In genomic region chr15:50256188-50257041, GRCh38 we compare ENCODE assay signal across 14 cellular contexts. TPM values are rescaled to one million over a fixed set of nuclear protein-coding genes. Genes with fewer than 3 reads are reported as not detected.
DNase-seq lines count a peak whose midpoint lies in the region; ATAC-seq and TF ChIP-seq lines count a peak whose summit lies in the region.
"Had no signal": no experiment of that assay in that cellular context is flagged by ENCODE, and none has a peak within 500 bp of the region (broad histone marks: within the 10 kb centered on the region; RNA-seq: fewer than 3 reads in every experiment).

No MANE protein-coding gene starts in this region.

- no TSS peak for BruUV-seq in HCT116 (replicated peaks; lab: Mats Ljungman, UMichigan)

- H3K4me3 Mint-ChIP-seq in progenitor cell of endocrine pancreas (ENCODE audit: low read depth): no peak overlapping the region
- H3K4me3 Mint-ChIP-seq: activated CD4-positive, alpha-beta T cell treated with anti-CD3 and anti-CD28 coated beads, Interleukin-2, amount 10 ng/mL, durations not matched to agents 7 days and 5 days; activated naive CD8-positive, alpha-beta T cell treated with anti-CD3 and anti-CD28 coated beads, Interleukin-2, amount 50 U/mL, for 24 hours; CD4-positive, alpha-beta memory T cell; stimulated activated naive CD8-positive, alpha-beta T cell treated with anti-CD3 and anti-CD28 coated beads, Interleukin-15, Interleukin-2, amounts not matched to agents 100 ng/mL and 50 ng/mL, for 24 hours had no signal

- H3K36me3 ChIP-seq in HCT116 (ENCODE audit: control insufficient read depth in 1 of 2, insufficient read depth in 2 of 2, low read length in 2 of 2): no peaks in the 10 kb centered on the region

- DNase-seq in AG09319 (ENCODE audit: extremely low read depth, low read depth) (peak; percentile 27), HCT116 (ENCODE audit: low read depth, low spot score) (peak; percentile 18), fibroblast of peridontal ligament (ENCODE audit: extremely low read depth) (peak; percentile 71), NCI-H524 treated with DMSO at 0.1 percent for 48 hours (lab: John Stamatoyannopoulos, UW) (no peak), progenitor cell of endocrine pancreas (ENCODE audit: low spot score, unreplicated experiment) (no peak)
- DNase-seq: activated CD4-positive, alpha-beta T cell treated with anti-CD3 and anti-CD28 coated beads, Interleukin-2, amount 10 ng/mL, durations not matched to agents 7 days and 5 days; activated naive CD8-positive, alpha-beta T cell treated with anti-CD3 and anti-CD28 coated beads, Interleukin-2, amount 50 U/mL, for 24 hours; CD4-positive, alpha-beta memory T cell; NCI-H146; Right ventricle myocardium superior had no signal

- peaks cover 8 to 24% of the 10 kb centered on the region in 2 experiments for H3K4me1 ChIP-seq in HCT116 (ENCODE audit: control insufficient read depth in 1 of 2, insufficient read depth in 2 of 2, low read length in 2 of 2)

- no peak overlapping the region for H3K27ac Mint-ChIP-seq in progenitor cell of endocrine pancreas
- H3K27ac Mint-ChIP-seq: activated CD4-positive, alpha-beta T cell treated with anti-CD3 and anti-CD28 coated beads, Interleukin-2, amount 10 ng/mL, durations not matched to agents 7 days and 5 days; activated naive CD8-positive, alpha-beta T cell treated with anti-CD3 and anti-CD28 coated beads, Interleukin-2, amount 50 U/mL, for 24 hours; CD4-positive, alpha-beta memory T cell had no signal

- H3K9me3 ChIP-seq in HCT116 (ENCODE audit: control insufficient read depth in 1 of 2, insufficient read depth in 1 of 2, low read depth in 1 of 2, low read length in 2 of 2): no peaks in the 10 kb centered on the region

- H3K9me3 Mint-ChIP-seq in progenitor cell of endocrine pancreas (ENCODE audit: low read depth): no peaks in the 10 kb centered on the region
- H3K9me3 Mint-ChIP-seq: activated CD4-positive, alpha-beta T cell treated with anti-CD3 and anti-CD28 coated beads, Interleukin-2, amount 10 ng/mL, durations not matched to agents 7 days and 5 days; CD4-positive, alpha-beta memory T cell; stimulated activated naive CD8-positive, alpha-beta T cell treated with anti-CD3 and anti-CD28 coated beads, Interleukin-15, Interleukin-2, amounts not matched to agents 100 ng/mL and 50 ng/mL, for 24 hours had no signal

- TF ChIP-seq CTCF in AG09319 (IDR thresholded peaks at IDR 0.05; ENCODE audit: low read depth, low read length) (no peak), HCT116 (IDR thresholded peaks at IDR 0.05 in 2 of 3, conservative IDR thresholded peaks at IDR 0.05 in 1 of 3; ENCODE audit: borderline replicate concordance in 1 of 3, insufficient read depth in 1 of 3, low read depth in 2 of 3, low read length in 2 of 3) (no peak), progenitor cell of endocrine pancreas (IDR thresholded peaks at IDR 0.05; ENCODE audit: unreplicated experiment) (no peak)

- no peak overlapping the region for H3K27ac ChIP-seq in HCT116 (ENCODE audit: low read depth, low read length)

- RAD21 ChIA-PET in HCT116 (lab: Charles Lee; ENCODE audit: low non-redundant PET in 1 of 2, low total read pairs in 2 of 2, uncharacterized antibody in 2 of 2, unreplicated experiment in 2 of 2): no interaction called here

- POLR2A ChIA-PET in HCT116 (lab: Charles Lee): no interaction called here

- no peaks in the 10 kb centered on the region for H4K20me1 ChIP-seq in HCT116 (ENCODE audit: insufficient read depth)

- H3K27me3 Mint-ChIP-seq in progenitor cell of endocrine pancreas: peaks cover 7% of the 10 kb centered on the region
- H3K27me3 Mint-ChIP-seq: activated CD4-positive, alpha-beta T cell treated with anti-CD3 and anti-CD28 coated beads, Interleukin-2, amount 10 ng/mL, durations not matched to agents 7 days and 5 days; CD4-positive, alpha-beta memory T cell had no signal

- no peaks in the 10 kb centered on the region for H3K36me3 Mint-ChIP-seq in progenitor cell of endocrine pancreas (ENCODE audit: insufficient read depth)
- H3K36me3 Mint-ChIP-seq: CD4-positive, alpha-beta memory T cell had no signal

- H3K9me2 ChIP-seq in HCT116 (ENCODE audit: insufficient read depth): no peaks in the 10 kb centered on the region

- TF ChIP-seq RAD21 in HCT116 (IDR thresholded peaks at IDR 0.05; ENCODE audit: low read depth): no peak

- CTCF ChIA-PET in HCT116 (lab: Charles Lee): no interaction called here

- H3K9ac ChIP-seq in HCT116 (ENCODE audit: low read length): no peak overlapping the region

- H3K79me2 ChIP-seq in HCT116 (ENCODE audit: insufficient read depth, low read length): no peaks in the 10 kb centered on the region

- H3K4me1 Mint-ChIP-seq in progenitor cell of endocrine pancreas (ENCODE audit: low read depth): peaks cover 6% of the 10 kb centered on the region

- intact Hi-C loops in HCT116 (cut with micrococcal nuclease): no loop called here

- no peak overlapping the region for H3K4me3 ChIP-seq in HCT116 (replicated peaks in 1 of 2; ENCODE audit: low read depth in 1 of 2, low read length in 2 of 2)

- peak overlapping the region; percentile 24; the same call in 1 of the 2 replicates for H3K4me2 ChIP-seq in HCT116 (ENCODE audit: low read length)

- no peak for TF ChIP-seq POLR2A in HCT116 (IDR thresholded peaks at IDR 0.05; ENCODE audit: borderline replicate concordance, extremely low read depth, insufficient read depth, insufficient read length)

- peak; percentile 67 for ATAC-seq in HCT116
- ATAC-seq in SK-N-SH treated with all-trans-retinoic acid at 6 μM for 48 hours: peak; percentile 33; the same call in 2 of the 3 replicates
- ATAC-seq in GM21528 (IDR thresholded peaks at IDR 0.05; ENCODE audit: low FRiP score, unreplicated experiment): no peak
- ATAC-seq in HG03457 (IDR thresholded peaks at IDR 0.05; ENCODE audit: unreplicated experiment): no peak
- ATAC-seq: activated naive CD8-positive, alpha-beta T cell treated with anti-CD3 and anti-CD28 coated beads, Interleukin-2, amount 50 U/mL, for 24 hours had no signal

- H3K27me3 ChIP-seq in HCT116 (ENCODE audit: insufficient read depth, low read length): no peaks in the 10 kb centered on the region

- no peak overlapping the region for H2AFZ ChIP-seq in HCT116 (ENCODE audit: low read depth, low read length, poor library complexity, severe bottlenecking)

TF ChIP-seq in HCT116, 20 proteins besides CTCF, POLR2A, EP300 and RAD21:
- TF ChIP-seq CEBPB (IDR thresholded peaks at IDR 0.05; ENCODE audit: low read depth) (no peak), FOSL1 (IDR thresholded peaks at IDR 0.05; ENCODE audit: low read depth) (no peak), ZBTB33 (IDR thresholded peaks at IDR 0.05; ENCODE audit: extremely low read depth, insufficient replicate concordance, low read length) (no peak), YY1 (IDR thresholded peaks at IDR 0.05; ENCODE audit: extremely low read depth, insufficient replicate concordance, low read depth, low read length) (no peak), CBX3 (IDR thresholded peaks at IDR 0.05; ENCODE audit: low read depth) (no peak), EZH2 (IDR thresholded peaks at IDR 0.05) (no peak), EGR1 (IDR thresholded peaks at IDR 0.05; ENCODE audit: low read depth) (no peak), ZFX (IDR thresholded peaks at IDR 0.05) (no peak), ZNF274 (IDR thresholded peaks at IDR 0.05; ENCODE audit: low read depth, low read length) (no peak), JUND (IDR thresholded peaks at IDR 0.05) (no peak)

TF ChIP-seq in SK-N-SH treated with all-trans-retinoic acid at 6 μM for 48 hours, 23 proteins besides CTCF, POLR2A, EP300 and RAD21:
- no peak for TF ChIP-seq BACH2 (CRISPR knock-in tag; IDR thresholded peaks at IDR 0.05; ENCODE audit: borderline replicate concordance)
- TF ChIP-seq GLIS3 (CRISPR knock-in tag; IDR thresholded peaks at IDR 0.05): no peak
- no peak for TF ChIP-seq ZNF565 (CRISPR knock-in tag; conservative IDR thresholded peaks at IDR 0.05; ENCODE audit: low read depth)

RNA-seq across cellular contexts. Expression of gene HDC, which starts 9.1 kb away (rescaled TPM):
- not detected for total RNA-seq in HCT116 (2021; ENCODE audit: unreplicated experiment)
- polyA plus RNA-seq in HCT116 (2012): 0.06 TPM in 1 of 2 replicates, not detected in the other
- total RNA-seq in progenitor cell of endocrine pancreas: not detected in 2 replicates
- total RNA-seq: CD4-positive, alpha-beta memory T cell had no signal

Comparison
In these comparisons a context has a peak if more than half of its experiments do, and no peak if none do; other contexts are left out.
1. DNase-seq: peak in AG09319 (single experiment), HCT116 (single experiment) and fibroblast of peridontal ligament (single experiment); none in NCI-H524 treated with DMSO at 0.1 percent for 48 hours (single experiment) and progenitor cell of endocrine pancreas (single experiment).
2. ATAC-seq: peak in HCT116 (single experiment) and SK-N-SH treated with all-trans-retinoic acid at 6 μM for 48 hours (single experiment); none in GM21528 (single experiment) and HG03457 (single experiment).